21 cellular contexts compared by ENCODE assay signal in the genomic region with DNA sequence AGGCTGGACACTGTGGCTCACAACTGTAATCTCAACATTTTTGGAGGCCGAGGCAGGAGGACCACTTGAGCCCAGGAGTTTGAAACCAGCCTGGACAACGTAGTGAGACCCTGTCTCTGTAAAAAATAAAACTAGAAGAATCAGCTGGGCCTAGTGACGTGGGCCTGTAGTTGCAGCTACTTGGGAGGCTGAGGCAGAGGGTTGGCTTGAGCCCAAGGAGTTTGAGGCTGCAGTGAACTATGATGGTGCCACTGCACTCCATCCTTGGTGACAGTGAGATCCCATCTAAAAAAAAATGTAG. TPM values are rescaled to one million over a fixed set of nuclear protein-coding genes. Genes with fewer than 3 reads are reported as not detected.
DNase-seq lines count a peak whose midpoint lies in the region; ATAC-seq, FAIRE-seq and TF ChIP-seq lines count a peak whose summit lies in the region.
"Had no signal": no experiment of that assay in that cellular context is flagged by ENCODE, and none has a peak within 500 bp of the region (broad histone marks: within the 10 kb centered on the region; RNA-seq: fewer than 3 reads in every experiment).

No MANE protein-coding gene starts in this region.

- H3K27me3 ChIP-seq in cardiac muscle cell (no peaks in the 10 kb centered on the region), heart left ventricle (no peaks in the 10 kb centered on the region), K562 (ENCODE audit: control insufficient read depth in 2 of 2, insufficient read depth in 2 of 2, low read length in 2 of 2) (no peaks in the 10 kb centered on the region), parathyroid adenoma (ENCODE audit: control insufficient read depth, insufficient read depth, low read length) (no peaks in the 10 kb centered on the region)
- H3K27me3 ChIP-seq: SJCRH30 had no signal

- ATAC-seq in heart left ventricle (no peak), K562 (no peak), HG03565 (IDR thresholded peaks at IDR 0.05; ENCODE audit: unreplicated experiment) (no peak)

- H3K9me3 ChIP-seq in cardiac muscle cell (ENCODE audit: low read depth) (no peaks in the 10 kb centered on the region), heart left ventricle (no peaks in the 10 kb centered on the region), K562 (replicated peaks; ENCODE audit: control insufficient read depth, insufficient read depth, low read depth, low read length) (no peaks in the 10 kb centered on the region), parathyroid adenoma (ENCODE audit: control insufficient read depth, low read length) (no peaks in the 10 kb centered on the region), kidney (ENCODE audit: control insufficient read depth in 1 of 2, low read length in 2 of 2) (no peaks in the 10 kb centered on the region)
- H3K9me3 ChIP-seq: Caco-2, SJCRH30 had no signal

- no peaks in the 10 kb centered on the region for H3K79me2 ChIP-seq in K562 (ENCODE audit: control insufficient read depth, insufficient read depth, low read length)
- H3K79me2 ChIP-seq in parathyroid adenoma: no peaks in the 10 kb centered on the region

- intact Hi-C loops in heart left ventricle (cut with DNase I) (loop anchor here in 1 of 10 donors (5.0 kb wide), 1 partner anchor 59 kb away; no protein-coding TSS in a partner anchor), K562 (cut with micrococcal nuclease) (no loop called here), kidney (cut with DNase I) (no loop called here)

- H3K4me3 ChIP-seq in cardiac muscle cell: no peak overlapping the region
- H3K4me3 ChIP-seq in heart left ventricle: no peak overlapping the region
- no peak overlapping the region for H3K4me3 ChIP-seq in K562
- H3K4me3 ChIP-seq in parathyroid adenoma (ENCODE audit: low read depth, low read length): no peak overlapping the region
- no peak overlapping the region for H3K4me3 ChIP-seq in kidney (ENCODE audit: low read length in 2 of 2)
- H3K4me3 ChIP-seq: GM23248 had no signal

- POLR2A ChIA-PET in K562 (lab: Yijun Ruan, JAX): interaction anchor here (0.7 to 1.4 kb wide), 4 partner anchors 9 to 34 kb away, joined by 3 to 5 read pairs (median 3); no protein-coding TSS in a partner anchor

- H3K4me1 ChIP-seq in cardiac muscle cell (ENCODE audit: low read depth): peaks cover 26% of the 10 kb centered on the region
- H3K4me1 ChIP-seq in heart left ventricle: peaks cover 17 to 62% (median 50%) of the 10 kb centered on the region in 12 donors
- H3K4me1 ChIP-seq in K562 (replicated peaks in 1 of 2; ENCODE audit: control insufficient read depth in 2 of 2, insufficient read depth in 2 of 2, low read length in 2 of 2): peaks cover 15 to 49% of the 10 kb centered on the region in 2 experiments
- H3K4me1 ChIP-seq in parathyroid adenoma: peaks cover 39% of the 10 kb centered on the region
- peaks cover 13 to 18% of the 10 kb centered on the region in 2 donors for H3K4me1 ChIP-seq in kidney (ENCODE audit: control insufficient read depth in 1 of 2, insufficient read depth in 1 of 2, low read depth in 1 of 2, low read length in 2 of 2)

- H3K27ac ChIP-seq in cardiac muscle cell: peak overlapping the region; percentile 53
- H3K27ac ChIP-seq in heart left ventricle: peak overlapping the region in 5 of 12 donors; percentile 6 to 64 (median 49)
- no peak overlapping the region for H3K27ac ChIP-seq in K562 (ENCODE audit: extremely low read depth, low read depth, low read length)
- H3K27ac ChIP-seq in parathyroid adenoma: peak overlapping the region; percentile 56
- no peak overlapping the region for H3K27ac ChIP-seq in kidney (ENCODE audit: low read depth in 2 of 2, low read length in 2 of 2)
- H3K27ac ChIP-seq: GM23248, SJCRH30 had no signal

- TF ChIP-seq POLR2A in heart left ventricle (IDR thresholded peaks at IDR 0.05) (no peak), K562 (conservative IDR thresholded peaks at IDR 0.05) (no peak)

- H3K4me2 ChIP-seq in K562 (ENCODE audit: insufficient read depth, low read length) (no peak overlapping the region), parathyroid adenoma (ENCODE audit: low read length) (no peak overlapping the region)

- in situ Hi-C loops in K562 (cut with MboI): no loop called here

- H3K36me3 ChIP-seq in cardiac muscle cell (no peaks in the 10 kb centered on the region), heart left ventricle (no peaks in the 10 kb centered on the region), K562 (ENCODE audit: control insufficient read depth, insufficient read depth, low read length) (no peaks in the 10 kb centered on the region), parathyroid adenoma (ENCODE audit: control insufficient read depth, insufficient read depth, low read length) (no peaks in the 10 kb centered on the region), kidney (ENCODE audit: control insufficient read depth in 1 of 2, insufficient read depth in 2 of 2, low read length in 2 of 2) (no peaks in the 10 kb centered on the region)
- H3K36me3 ChIP-seq: SJCRH30 had no signal

- no peaks in the 10 kb centered on the region for H4K20me1 ChIP-seq in K562 (replicated peaks; ENCODE audit: control insufficient read depth, insufficient read depth, low read length)

- no peak overlapping the region for H2AFZ ChIP-seq in K562 (ENCODE audit: low read depth, low read length)
- H2AFZ ChIP-seq in parathyroid adenoma: peak overlapping the region; percentile 55
- H2AFZ ChIP-seq: GM23248 had no signal

- TF ChIP-seq CTCF in cardiac muscle cell (IDR thresholded peaks at IDR 0.05; ENCODE audit: low read depth, low read length): no peak
- TF ChIP-seq CTCF in heart left ventricle (IDR thresholded peaks at IDR 0.05): no peak
- no peak for TF ChIP-seq CTCF in K562 (IDR thresholded peaks at IDR 0.05 in 2 of 3, conservative IDR thresholded peaks at IDR 0.05 in 1 of 3; ENCODE audit: insufficient read depth in 2 of 3, low read depth in 1 of 3, low read length in 3 of 3)
- no peak for TF ChIP-seq CTCF in parathyroid adenoma (IDR thresholded peaks at IDR 0.05)
- no peak for TF ChIP-seq CTCF in kidney (IDR thresholded peaks at IDR 0.05; ENCODE audit: borderline replicate concordance, extremely low read depth, insufficient read depth)

- no peak overlapping the region; a peak in 1 of 4 replicates for H3K9ac ChIP-seq in K562 (ENCODE audit: insufficient read depth in 1 of 2, low read depth in 2 of 2, low read length in 2 of 2)
- no peak overlapping the region for H3K9ac ChIP-seq in parathyroid adenoma
- no peak overlapping the region for H3K9ac ChIP-seq in kidney (ENCODE audit: low read length in 2 of 2)
- H3K9ac ChIP-seq: GM23248 had no signal

- DNase-seq in cardiac muscle cell (ENCODE audit: low read depth in 1 of 2, low spot score in 1 of 2) (no peak), heart left ventricle (no peak), K562 (ENCODE audit: extremely low read depth in 1 of 4, low spot score in 3 of 4) (no peak), kidney (no peak), Ammon's horn (ENCODE audit: low spot score) (no peak), SKM-1 (lab: John Stamatoyannopoulos, UW; ENCODE audit: unreplicated experiment) (no peak)
- DNase-seq: 8988T, Caco-2, DMS53, GM23248, HFFc6, Kasumi-1, NCI-H2029, NCI-H510A, NCI-H82, SW 1271 had no signal

- TF ChIP-seq RAD21 in K562 (CRISPR knock-in tag; conservative IDR thresholded peaks at IDR 0.05 in 1 of 2, IDR thresholded peaks at IDR 0.05 in 1 of 2): no peak

- WGBS in heart left ventricle, 4 donors: 84 to 88% (median 86%) methylated on average over 3 of the region's 3 CpGs
- WGBS in K562 (ENCODE audit: insufficient coverage, low coverage, missing lambda C conversion rate): 77% methylated on average over 3 of the region's 3 CpGs

- no TSS peak for BruUV-seq in K562 (replicated peaks; lab: Mats Ljungman, UMichigan)

- H3K9me1 ChIP-seq in K562 (ENCODE audit: control insufficient read depth, insufficient read depth, low read length): no peaks in the 10 kb centered on the region

- CTCF ChIA-PET in K562 (lab: Yijun Ruan, JAX; ENCODE audit: low intra/inter-chr PET ratio): no interaction called here

- TF ChIP-seq EP300 in K562 (IDR thresholded peaks at IDR 0.05; ENCODE audit: low read length): no peak

- no peak for FAIRE-seq in K562 (lab: Jason Lieb, UNC)
- no peak for FAIRE-seq in kidney (lab: Jason Lieb, UNC)
- FAIRE-seq: GM19239 had no signal

RNA-seq across cellular contexts. Expression of a gene that starts 1.1 kb away (rescaled TPM):
- total RNA-seq in cardiac muscle cell (30.3 and 35.4 TPM in 2 replicates), heart left ventricle (1 to 10 TPM in 2 of 9 donors, under 1 TPM in 6, not detected in 1; 0.21 to 1.3 (median 0.57) TPM), K562 (2014; rRNA removed) (3.3 and 6.1 TPM in 2 replicates), K562 (2014; rRNA removed; fragmentation: Illumina TruSeq; extraction: Trizol) (1.1 and 1.2 TPM in 2 replicates), K562 (2015; rRNA removed; fragmentation: Illumina TruSeq; extraction: Trizol) (3.4 and 3.5 TPM in 2 replicates), K562 (2021) (1.8 TPM in 2 replicates), kidney (3.7 TPM)
- polyA plus RNA-seq in cardiac muscle cell (42.8 and 45.8 TPM in 2 replicates), heart left ventricle (1 to 10 TPM; 1.3 to 1.4 TPM), K562 (2011; rRNA removed) (3.3 and 3.5 TPM in 2 replicates), K562 (2014; fragmentation: Illumina TruSeq; extraction: Trizol) (1.8 and 3.1 TPM in 2 replicates), K562 (2014; fragmentation: Nextera tagmentation; extraction: Ambion mirVana) (1 to 10 TPM; 1.2 to 1.5 TPM), K562 (2014; rRNA removed) (2.5 and 4.4 TPM in 2 replicates), kidney (ENCODE audit: insufficient read depth, low read depth, low replicate concordance) (5.2 TPM)
- total RNA-seq in K562 (2011; cell fraction: chromatin; rRNA removed; ENCODE audit: low replicate concordance): 5.1 and 7.6 TPM in 2 replicates
- total RNA-seq in K562 (2011; cell fraction: nucleolus; rRNA removed): 5.1 and 5.5 TPM in 2 replicates
- 2.7 and 4.5 TPM in 2 replicates for total RNA-seq in K562 (2011; cell fraction: nucleoplasm; rRNA removed)
- 3.0 TPM in 2 replicates for polyA plus RNA-seq in K562 (2011; cell fraction: cytosol; rRNA removed)
- polyA plus RNA-seq in K562 (2011; cell fraction: nucleus; rRNA removed): 6.5 and 7.6 TPM in 2 replicates
- 2.3 and 10.0 TPM in 2 replicates for polyA plus RNA-seq in K562 (2012)
- polyA minus RNA-seq in K562 (2011; rRNA and poly(A)+ RNA removed): 0.70 and 0.78 TPM in 2 replicates
- polyA minus RNA-seq in K562 (2011; cell fraction: cytosol; rRNA and poly(A)+ RNA removed): 1.1 TPM in 1 of 2 replicates, not detected in the other
- 0.94 and 2.4 TPM in 2 replicates for polyA minus RNA-seq in K562 (2011; cell fraction: nucleus; rRNA and poly(A)+ RNA removed)

RNA-seq across cellular contexts. Expression of a gene that starts 33.6 kb away (rescaled TPM):
- 4.4 and 4.7 TPM in 2 replicates for total RNA-seq in cardiac muscle cell
- 2.6 and 7.7 TPM in 2 replicates for polyA plus RNA-seq in cardiac muscle cell
- 1 to 10 TPM; 1.8 to 3.2 (median 2.3) TPM for total RNA-seq in heart left ventricle
- 1 to 10 TPM; 1.7 to 2.5 TPM for polyA plus RNA-seq in heart left ventricle
- 62.3 and 82.9 TPM in 2 replicates for total RNA-seq in K562 (2011; cell fraction: chromatin; rRNA removed; ENCODE audit: low replicate concordance)
- 40.1 and 43.2 TPM in 2 replicates for total RNA-seq in K562 (2011; cell fraction: nucleolus; rRNA removed)
- total RNA-seq in K562 (2011; cell fraction: nucleoplasm; rRNA removed): 32.5 and 41.6 TPM in 2 replicates
- 6.5 and 8.6 TPM in 2 replicates for total RNA-seq in K562 (2014; rRNA removed)
- 11.2 and 13.5 TPM in 2 replicates for total RNA-seq in K562 (2014; rRNA removed; fragmentation: Illumina TruSeq; extraction: Trizol)
- 10.2 and 11.2 TPM in 2 replicates for total RNA-seq in K562 (2015; rRNA removed; fragmentation: Illumina TruSeq; extraction: Trizol)
- 6.7 and 6.8 TPM in 2 replicates for total RNA-seq in K562 (2021)
- 12.3 and 14.5 TPM in 2 replicates for polyA plus RNA-seq in K562 (2011; rRNA removed)
- polyA plus RNA-seq in K562 (2011; cell fraction: cytosol; rRNA removed): 4.5 and 6.9 TPM in 2 replicates
- 11.2 and 12.3 TPM in 2 replicates for polyA plus RNA-seq in K562 (2011; cell fraction: nucleus; rRNA removed)
- polyA plus RNA-seq in K562 (2012): 5.9 and 14.5 TPM in 2 replicates
- 7.7 and 10.7 TPM in 2 replicates for polyA plus RNA-seq in K562 (2014; fragmentation: Illumina TruSeq; extraction: Trizol)
- polyA plus RNA-seq in K562 (2014; fragmentation: Nextera tagmentation; extraction: Ambion mirVana): 1 to 10 TPM; 4.3 to 4.9 TPM
- polyA plus RNA-seq in K562 (2014; rRNA removed): 8.1 and 8.2 TPM in 2 replicates
- polyA minus RNA-seq in K562 (2011; rRNA and poly(A)+ RNA removed): 22.6 and 25.0 TPM in 2 replicates
- polyA minus RNA-seq in K562 (2011; cell fraction: cytosol; rRNA and poly(A)+ RNA removed): 3.2 and 4.4 TPM in 2 replicates
- 5.4 and 7.1 TPM in 2 replicates for polyA minus RNA-seq in K562 (2011; cell fraction: nucleus; rRNA and poly(A)+ RNA removed)
- 5.1 TPM for total RNA-seq in kidney
- polyA plus RNA-seq in kidney (ENCODE audit: insufficient read depth, low read depth, low replicate concordance): 2.4 TPM

RNA-seq across cellular contexts. Expression of a gene that starts 50.7 kb away (rescaled TPM):
- total RNA-seq in cardiac muscle cell: 71.1 and 95.9 TPM in 2 replicates
- polyA plus RNA-seq in cardiac muscle cell: 102 and 105 TPM in 2 replicates
- 10 to 100 TPM; 34.6 to 75.1 (median 40.5) TPM for total RNA-seq in heart left ventricle
- polyA plus RNA-seq in heart left ventricle: 10 to 100 TPM; 36.0 to 41.4 TPM
- 30.9 and 72.5 TPM in 2 replicates for total RNA-seq in K562 (2011; cell fraction: chromatin; rRNA removed; ENCODE audit: low replicate concordance)
- 30.0 and 48.0 TPM in 2 replicates for total RNA-seq in K562 (2011; cell fraction: nucleolus; rRNA removed)
- 19.1 and 21.2 TPM in 2 replicates for total RNA-seq in K562 (2011; cell fraction: nucleoplasm; rRNA removed)
- 5.5 and 6.4 TPM in 2 replicates for total RNA-seq in K562 (2014; rRNA removed)
- total RNA-seq in K562 (2014; rRNA removed; fragmentation: Illumina TruSeq; extraction: Trizol): 2.4 and 2.7 TPM in 2 replicates
- total RNA-seq in K562 (2015; rRNA removed; fragmentation: Illumina TruSeq; extraction: Trizol): 4.4 and 4.5 TPM in 2 replicates
- total RNA-seq in K562 (2021): 13.1 and 15.2 TPM in 2 replicates
- polyA plus RNA-seq in K562 (2011; rRNA removed): 10.7 and 12.0 TPM in 2 replicates
- 6.0 and 17.7 TPM in 2 replicates for polyA plus RNA-seq in K562 (2011; cell fraction: cytosol; rRNA removed)
- polyA plus RNA-seq in K562 (2011; cell fraction: nucleus; rRNA removed): 34.3 and 67.6 TPM in 2 replicates
- polyA plus RNA-seq in K562 (2012): 25.8 and 36.0 TPM in 2 replicates
- polyA plus RNA-seq in K562 (2014; fragmentation: Illumina TruSeq; extraction: Trizol): 6.2 and 8.8 TPM in 2 replicates
- under 1 TPM; 0.35 to 0.53 TPM for polyA plus RNA-seq in K562 (2014; fragmentation: Nextera tagmentation; extraction: Ambion mirVana)
- polyA plus RNA-seq in K562 (2014; rRNA removed): 10.5 and 10.6 TPM in 2 replicates
- polyA minus RNA-seq in K562 (2011; rRNA and poly(A)+ RNA removed): 2.9 and 8.1 TPM in 2 replicates
- 10.4 and 11.6 TPM in 2 replicates for polyA minus RNA-seq in K562 (2011; cell fraction: cytosol; rRNA and poly(A)+ RNA removed)
- 6.6 and 9.0 TPM in 2 replicates for polyA minus RNA-seq in K562 (2011; cell fraction: nucleus; rRNA and poly(A)+ RNA removed)
- total RNA-seq in kidney: 76.6 TPM
- polyA plus RNA-seq in kidney (ENCODE audit: insufficient read depth, low read depth, low replicate concordance): 28.2 TPM
- total RNA-seq: RPMI7951 had no signal

Comparison
In these comparisons a context has a peak if more than half of its experiments do, and no peak if none do; other contexts are left out.
1. H3K27ac ChIP-seq: peak in cardiac muscle cell (single experiment) and parathyroid adenoma (single experiment); none in K562 (single experiment) and kidney (0 of 2).